1 cellular context compared by ENCODE assay signal in the genomic region with DNA sequence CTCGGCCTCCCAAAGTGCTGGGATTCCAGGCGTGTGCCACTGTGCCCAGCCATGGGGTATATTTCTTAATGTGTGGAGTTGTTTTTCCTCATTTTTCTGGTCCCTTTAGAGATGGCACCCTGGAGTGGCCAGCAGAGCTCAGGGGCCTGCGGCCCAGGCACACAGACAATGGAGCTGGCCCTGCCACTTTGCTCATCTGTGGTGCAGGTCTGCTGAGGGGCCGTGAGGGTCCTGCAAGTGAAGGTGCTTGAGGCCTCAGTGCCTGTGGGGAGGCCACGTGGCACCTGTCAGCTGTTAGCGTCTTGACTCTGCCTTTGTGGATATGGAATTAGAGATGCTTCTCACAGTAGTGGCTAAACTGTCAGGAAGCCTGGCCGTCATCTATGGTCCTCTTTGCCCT.
TF ChIP-seq lines count a peak whose summit lies in the region.

No MANE protein-coding gene starts in this region.

TF ChIP-seq in IMR-90, 13 proteins besides CTCF, POLR2A, EP300 and RAD21 (continued from another document):
- TF ChIP-seq, protein P1, sequence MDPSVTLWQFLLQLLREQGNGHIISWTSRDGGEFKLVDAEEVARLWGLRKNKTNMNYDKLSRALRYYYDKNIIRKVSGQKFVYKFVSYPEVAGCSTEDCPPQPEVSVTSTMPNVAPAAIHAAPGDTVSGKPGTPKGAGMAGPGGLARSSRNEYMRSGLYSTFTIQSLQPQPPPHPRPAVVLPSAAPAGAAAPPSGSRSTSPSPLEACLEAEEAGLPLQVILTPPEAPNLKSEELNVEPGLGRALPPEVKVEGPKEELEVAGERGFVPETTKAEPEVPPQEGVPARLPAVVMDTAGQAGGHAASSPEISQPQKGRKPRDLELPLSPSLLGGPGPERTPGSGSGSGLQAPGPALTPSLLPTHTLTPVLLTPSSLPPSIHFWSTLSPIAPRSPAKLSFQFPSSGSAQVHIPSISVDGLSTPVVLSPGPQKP (IDR thresholded peaks at IDR 0.05; ENCODE audit: borderline replicate concordance, low read depth, low read length): no peak
- TF ChIP-seq CEBPB (IDR thresholded peaks at IDR 0.05; ENCODE audit: low read depth, low read length) (no peak), BHLHE40 (IDR thresholded peaks at IDR 0.05; ENCODE audit: low read depth, low read length) (no peak), MAFK (IDR thresholded peaks at IDR 0.05; ENCODE audit: low read depth, low read length) (no peak), RFX5 (IDR thresholded peaks at IDR 0.05; ENCODE audit: low read depth, low read length) (no peak), CHD1 (IDR thresholded peaks at IDR 0.05; ENCODE audit: low read depth, low read length) (no peak)
- TF ChIP-seq, protein P2, sequence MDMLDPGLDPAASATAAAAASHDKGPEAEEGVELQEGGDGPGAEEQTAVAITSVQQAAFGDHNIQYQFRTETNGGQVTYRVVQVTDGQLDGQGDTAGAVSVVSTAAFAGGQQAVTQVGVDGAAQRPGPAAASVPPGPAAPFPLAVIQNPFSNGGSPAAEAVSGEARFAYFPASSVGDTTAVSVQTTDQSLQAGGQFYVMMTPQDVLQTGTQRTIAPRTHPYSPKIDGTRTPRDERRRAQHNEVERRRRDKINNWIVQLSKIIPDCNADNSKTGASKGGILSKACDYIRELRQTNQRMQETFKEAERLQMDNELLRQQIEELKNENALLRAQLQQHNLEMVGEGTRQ (IDR thresholded peaks at IDR 0.05; ENCODE audit: low read depth, low read length): no peak
